ENCODE assay signal across 8 cellular contexts in genomic region chr7:36366005-36366583, GRCh38. TPM values are rescaled to one million over a fixed set of nuclear protein-coding genes. Genes with fewer than 3 reads are reported as not detected.
DNase-seq lines count a peak whose midpoint lies in the region; ATAC-seq and TF ChIP-seq lines count a peak whose summit lies in the region.

No MANE protein-coding gene starts in this region.

- no peak overlapping the region for H2AFZ ChIP-seq in mesenchymal stem cell (ENCODE audit: low read depth, low read length)

- H3K36me3 ChIP-seq in heart right ventricle (no peaks in the 10 kb centered on the region), body of pancreas (replicated peaks in 1 of 2; ENCODE audit: insufficient read depth in 1 of 2, low read depth in 2 of 2) (no peaks in the 10 kb centered on the region), mesenchymal stem cell (ENCODE audit: control insufficient read depth in 1 of 2, insufficient read depth in 2 of 2, low read depth in 1 of 2, low read length in 2 of 2) (no peaks in the 10 kb centered on the region), aorta (ENCODE audit: control insufficient read depth in 1 of 2, insufficient read depth in 2 of 2, low read length in 1 of 2) (no peaks in the 10 kb centered on the region)

- H4K91ac ChIP-seq in mesenchymal stem cell (ENCODE audit: low read length), result no peak overlapping the region

- H2BK120ac ChIP-seq in mesenchymal stem cell (ENCODE audit: low read depth, low read length), result no peak overlapping the region

- H3K4me2 ChIP-seq in mesenchymal stem cell (ENCODE audit: low read length, poor library complexity, severe bottlenecking), result no peak overlapping the region

- H3K27me3 ChIP-seq in heart right ventricle (peaks cover 0 to 19% (median 0%) of the 10 kb centered on the region in 7 donors), body of pancreas (no peaks in the 10 kb centered on the region), mesenchymal stem cell (ENCODE audit: control insufficient read depth in 1 of 2, insufficient read depth in 1 of 2, low read length in 2 of 2) (no peaks in the 10 kb centered on the region), aorta (ENCODE audit: control insufficient read depth in 1 of 2, insufficient read depth in 2 of 2, low read length in 1 of 2) (no peaks in the 10 kb centered on the region)

- peak overlapping the region; percentile 59 to 94 (median 78) for H3K4me3 ChIP-seq in heart right ventricle
- H3K4me3 ChIP-seq in body of pancreas, result peak overlapping the region; percentile 50 to 67
- peak overlapping the region in 1 of 2 experiments; percentile 94 for H3K4me3 ChIP-seq in mesenchymal stem cell (ENCODE audit: insufficient read depth in 1 of 2, low read depth in 1 of 2, low read length in 2 of 2)
- H3K4me3 ChIP-seq in aorta (ENCODE audit: low read length in 2 of 2), result peak overlapping the region; percentile 91 to 94

- no peak overlapping the region for H2AK5ac ChIP-seq in mesenchymal stem cell (ENCODE audit: low read length, severe bottlenecking)

- TF ChIP-seq POLR2A in body of pancreas (IDR thresholded peaks at IDR 0.05), result no peak

- peak overlapping the region; percentile 90 for H3K9ac ChIP-seq in mesenchymal stem cell (ENCODE audit: low read length)

- H3K4ac ChIP-seq in mesenchymal stem cell (ENCODE audit: low read depth in 1 of 2, low read length in 2 of 2), result no peak overlapping the region

- ATAC-seq in heart right ventricle (no peak), left cardiac atrium (no peak), body of pancreas (no peak), aorta (ENCODE audit: low FRiP score) (no peak), GM19397 (IDR thresholded peaks at IDR 0.05; ENCODE audit: unreplicated experiment) (no peak)

- DNase-seq in heart right ventricle (no peak), left cardiac atrium (no peak), body of pancreas (no peak), mesenchymal stem cell (no peak), aorta (no peak)
- DNase-seq in stimulated activated naive CD4-positive, alpha-beta T cell treated with Interleukin-2 at 50 U/mL for 16 hours (lab: John Stamatoyannopoulos, UW), result no peak
- DNase-seq in activated CD4-positive, alpha-beta T cell treated with anti-CD3 and anti-CD28 coated beads, Interleukin-2, amount 50 U/mL, for 1 hour, result no peak

- no peak overlapping the region for H3K27ac ChIP-seq in heart right ventricle
- peak overlapping the region; percentile 84 to 95 (median 90) for H3K27ac ChIP-seq in body of pancreas
- H3K27ac ChIP-seq in mesenchymal stem cell (ENCODE audit: low read length, poor library complexity, severe bottlenecking), result no peak overlapping the region
- no peak overlapping the region for H3K27ac ChIP-seq in aorta (ENCODE audit: low read depth in 1 of 2, low read length in 2 of 2)

- H3K9me3 ChIP-seq in heart right ventricle (no peaks in the 10 kb centered on the region), body of pancreas (no peaks in the 10 kb centered on the region), mesenchymal stem cell (ENCODE audit: control insufficient read depth, low read length) (no peaks in the 10 kb centered on the region), aorta (ENCODE audit: control insufficient read depth, low read length) (no peaks in the 10 kb centered on the region)

- H3K79me1 ChIP-seq in mesenchymal stem cell (replicated peaks; ENCODE audit: low read length, poor library complexity, severe bottlenecking), result peaks cover 1% of the 10 kb centered on the region

- peaks cover 0 to 9% (median 6%) of the 10 kb centered on the region in 9 donors for H3K4me1 ChIP-seq in heart right ventricle
- peaks cover 14% of the 10 kb centered on the region for H3K4me1 ChIP-seq in body of pancreas
- peaks cover 2% of the 10 kb centered on the region for H3K4me1 ChIP-seq in mesenchymal stem cell (ENCODE audit: control insufficient read depth, insufficient read depth, low read depth, low read length)
- H3K4me1 ChIP-seq in aorta (ENCODE audit: control insufficient read depth in 1 of 2, insufficient read depth in 2 of 2, low read length in 2 of 2), result no peaks in the 10 kb centered on the region

- no peak overlapping the region for H3K23ac ChIP-seq in mesenchymal stem cell (ENCODE audit: low read length in 2 of 2)

- 73 to 75% methylated on average over 9 of the region's 9 CpGs for WGBS in heart right ventricle, 2 donors
- 18 to 21% methylated on average over 9 of the region's 9 CpGs for WGBS in body of pancreas, 2 donors
- 94% methylated on average over 6 of the region's 9 CpGs for WGBS in mesenchymal stem cell
- WGBS in aorta, 2 donors, result 7 to 14% methylated on average over 9 of the region's 9 CpGs

- H2BK15ac ChIP-seq in mesenchymal stem cell (ENCODE audit: low read depth, poor library complexity, severe bottlenecking), result no peak overlapping the region

- no peak overlapping the region for H2BK5ac ChIP-seq in mesenchymal stem cell (ENCODE audit: low read depth, low read length, poor library complexity, severe bottlenecking)

- TF ChIP-seq CTCF in heart right ventricle (IDR thresholded peaks at IDR 0.05) (no peak), body of pancreas (IDR thresholded peaks at IDR 0.05) (no peak)

- intact Hi-C loops in heart right ventricle (cut with DNase I), result no loop called here
- intact Hi-C loops in left cardiac atrium (cut with DNase I), result no loop called here
- intact Hi-C loops in body of pancreas (cut with DNase I), result no loop called here
- intact Hi-C loops in aorta (cut with DNase I), result loop anchor here in 1 of 2 donors (2.0 kb wide), 1 partner anchor 23 kb away; the partner anchor contains the start of gene ANLN

- H2BK12ac ChIP-seq in mesenchymal stem cell (ENCODE audit: low read length in 2 of 2), result no peak overlapping the region

- no peak overlapping the region for H3K18ac ChIP-seq in mesenchymal stem cell (ENCODE audit: low read depth in 1 of 2, low read length in 2 of 2)

- no peak overlapping the region for H3K14ac ChIP-seq in mesenchymal stem cell (ENCODE audit: low read length in 2 of 2)

- no peak overlapping the region for H4K8ac ChIP-seq in mesenchymal stem cell (ENCODE audit: low read length)

RNA-seq across cellular contexts. Expression of gene ANLN, which starts 23.6 kb away (rescaled TPM):
- total RNA-seq in heart right ventricle, result 10 to 100 TPM in 1 of 10 donors, 1 to 10 TPM in 9; 1.3 to 13.4 (median 2.1) TPM
- under 1 TPM; 0.38 to 0.51 TPM for polyA plus RNA-seq in heart right ventricle
- 1 to 10 TPM; 1.8 to 3.8 TPM for total RNA-seq in left cardiac atrium
- total RNA-seq in body of pancreas, result 1 to 10 TPM in 1 of 2 donors, under 1 TPM in 1; 0.78 to 1.6 TPM
- 18.8 TPM for polyA plus RNA-seq in mesenchymal stem cell (2013, experiment 1 of 2)
- polyA plus RNA-seq in mesenchymal stem cell (2013, experiment 2 of 2), result 18.2 TPM
- total RNA-seq in aorta, result 1 to 10 TPM; 1.9 to 3.8 TPM
- polyA plus RNA-seq in aorta, result 1 to 10 TPM; 2.3 to 3.3 TPM

Comparison
In these comparisons a context has a peak if more than half of its experiments do, and no peak if none do; other contexts are left out.
1. H3K27ac ChIP-seq: peak in body of pancreas (4 of 4); none in heart right ventricle (0 of 10), mesenchymal stem cell (single experiment) and aorta (0 of 2).